ENCODE assay signal across 8 cellular contexts in genomic region chr11:33258631-33259184, GRCh38. TPM values are rescaled to one million over a fixed set of nuclear protein-coding genes. Genes with fewer than 3 reads are reported as not detected.
DNase-seq lines count a peak whose midpoint lies in the region; ATAC-seq and TF ChIP-seq lines count a peak whose summit lies in the region.

No MANE protein-coding gene starts in this region.

- H3K27ac Mint-ChIP-seq in IgD-negative memory B cell = peak overlapping the region; percentile 93 to 99 (median 98)

- ATAC-seq in GM19035 (IDR thresholded peaks at IDR 0.05; ENCODE audit: unreplicated experiment) = peak; percentile 6
- peak; percentile 32 for ATAC-seq in gastroesophageal sphincter
- no peak for ATAC-seq in GM21390 (IDR thresholded peaks at IDR 0.05; ENCODE audit: unreplicated experiment)

- H3K9me3 Mint-ChIP-seq in IgD-negative memory B cell = peaks cover 0 to 3% (median 0%) of the 10 kb centered on the region in 3 donors

- TF ChIP-seq POLR2A in gastroesophageal sphincter (IDR thresholded peaks at IDR 0.05) = no peak

- no peaks in the 10 kb centered on the region for H3K27me3 ChIP-seq in gastroesophageal sphincter

- 0 to 1% methylated on average over 9 of the region's 14 CpGs for WGBS in gastroesophageal sphincter (ENCODE audit: low coverage in 1 of 2), 2 donors

- H3K4me3 Mint-ChIP-seq in IgD-negative memory B cell = peak overlapping the region; percentile 95 to 99 (median 96)

- TF ChIP-seq CTCF in AG10803 (conservative IDR thresholded peaks at IDR 0.05; ENCODE audit: low read length) (no peak), gastroesophageal sphincter (IDR thresholded peaks at IDR 0.05) (no peak)

- H3K4me1 ChIP-seq in gastroesophageal sphincter = peaks cover 6 to 51% (median 13%) of the 10 kb centered on the region in 3 donors

- peaks cover 24 to 44% (median 36%) of the 10 kb centered on the region in 3 donors for H3K4me1 Mint-ChIP-seq in IgD-negative memory B cell

- DNase-seq in AG10803 (ENCODE audit: low read depth) = peak; percentile 63
- DNase-seq in activated CD4-positive, alpha-beta T cell treated with anti-CD3 and anti-CD28 coated beads, Interleukin-2, amount 50 U/mL, for 1 hour = peak; percentile 5
- peak; percentile 80 for DNase-seq in pons (ENCODE audit: low spot score)
- DNase-seq in cortex of kidney (lab: John Stamatoyannopoulos, UW) = no peak

- peak overlapping the region; percentile 98 to 100 (median 100) for H3K27ac ChIP-seq in gastroesophageal sphincter

- no peaks in the 10 kb centered on the region for H3K27me3 Mint-ChIP-seq in IgD-negative memory B cell

- H3K4me3 ChIP-seq in AG10803 (ENCODE audit: low read length) (peak overlapping the region; percentile 94), gastroesophageal sphincter (peak overlapping the region; percentile 94 to 97)

- no peaks in the 10 kb centered on the region for H3K36me3 Mint-ChIP-seq in IgD-negative memory B cell

- H3K9me3 ChIP-seq in gastroesophageal sphincter = no peaks in the 10 kb centered on the region

- H3K36me3 ChIP-seq in gastroesophageal sphincter = no peaks in the 10 kb centered on the region

- TF ChIP-seq EP300 in gastroesophageal sphincter (IDR thresholded peaks at IDR 0.05) = no peak

RNA-seq across cellular contexts. Expression of gene HIPK3, which starts 1.5 kb away (rescaled TPM):
- 26.9 TPM for polyA plus RNA-seq in IgD-negative memory B cell
- total RNA-seq in gastroesophageal sphincter = 100 to 1,000 TPM; 292 to 331 (median 308) TPM
